Comparison of ENCODE assay signal across 1 cellular context in genomic region chr12:52925717-52926595, GRCh38.
TF ChIP-seq lines count a peak whose summit lies in the region.

No MANE protein-coding gene starts in this region.

TF ChIP-seq in HepG2, 621 proteins besides CTCF, POLR2A, EP300 and RAD21 (continued from another document and continues in another):
- TF ChIP-seq, protein P1, sequence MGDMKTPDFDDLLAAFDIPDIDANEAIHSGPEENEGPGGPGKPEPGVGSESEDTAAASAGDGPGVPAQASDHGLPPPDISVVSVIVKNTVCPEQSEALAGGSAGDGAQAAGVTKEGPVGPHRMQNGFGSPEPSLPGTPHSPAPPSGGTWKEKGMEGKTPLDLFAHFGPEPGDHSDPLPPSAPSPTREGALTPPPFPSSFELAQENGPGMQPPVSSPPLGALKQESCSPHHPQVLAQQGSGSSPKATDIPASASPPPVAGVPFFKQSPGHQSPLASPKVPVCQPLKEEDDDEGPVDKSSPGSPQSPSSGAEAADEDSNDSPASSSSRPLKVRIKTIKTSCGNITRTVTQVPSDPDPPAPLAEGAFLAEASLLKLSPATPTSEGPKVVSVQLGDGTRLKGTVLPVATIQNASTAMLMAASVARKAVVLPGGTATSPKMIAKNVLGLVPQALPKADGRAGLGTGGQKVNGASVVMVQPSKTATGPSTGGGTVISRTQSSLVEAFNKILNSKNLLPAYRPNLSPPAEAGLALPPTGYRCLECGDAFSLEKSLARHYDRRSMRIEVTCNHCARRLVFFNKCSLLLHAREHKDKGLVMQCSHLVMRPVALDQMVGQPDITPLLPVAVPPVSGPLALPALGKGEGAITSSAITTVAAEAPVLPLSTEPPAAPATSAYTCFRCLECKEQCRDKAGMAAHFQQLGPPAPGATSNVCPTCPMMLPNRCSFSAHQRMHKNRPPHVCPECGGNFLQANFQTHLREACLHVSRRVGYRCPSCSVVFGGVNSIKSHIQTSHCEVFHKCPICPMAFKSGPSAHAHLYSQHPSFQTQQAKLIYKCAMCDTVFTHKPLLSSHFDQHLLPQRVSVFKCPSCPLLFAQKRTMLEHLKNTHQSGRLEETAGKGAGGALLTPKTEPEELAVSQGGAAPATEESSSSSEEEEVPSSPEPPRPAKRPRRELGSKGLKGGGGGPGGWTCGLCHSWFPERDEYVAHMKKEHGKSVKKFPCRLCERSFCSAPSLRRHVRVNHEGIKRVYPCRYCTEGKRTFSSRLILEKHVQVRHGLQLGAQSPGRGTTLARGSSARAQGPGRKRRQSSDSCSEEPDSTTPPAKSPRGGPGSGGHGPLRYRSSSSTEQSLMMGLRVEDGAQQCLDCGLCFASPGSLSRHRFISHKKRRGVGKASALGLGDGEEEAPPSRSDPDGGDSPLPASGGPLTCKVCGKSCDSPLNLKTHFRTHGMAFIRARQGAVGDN (CRISPR knock-in tag; IDR thresholded peaks at IDR 0.05), result peak; percentile 68
- TF ChIP-seq ZSCAN25 (CRISPR knock-in tag; IDR thresholded peaks at IDR 0.05) (no peak), ZNF282 (IDR thresholded peaks at IDR 0.05; ENCODE audit: partially characterized antibody) (no peak), IKZF5 (CRISPR knock-in tag; IDR thresholded peaks at IDR 0.05) (no peak), FOXM1 (CRISPR knock-in tag; IDR thresholded peaks at IDR 0.05) (no peak), ZFP62 (CRISPR knock-in tag; IDR thresholded peaks at IDR 0.05) (no peak), ZNF776 (CRISPR knock-in tag; IDR thresholded peaks at IDR 0.05) (no peak), ZBTB37 (CRISPR knock-in tag; IDR thresholded peaks at IDR 0.05) (no peak), ZNF160 (CRISPR knock-in tag; IDR thresholded peaks at IDR 0.05) (no peak), ZNF230 (CRISPR knock-in tag; IDR thresholded peaks at IDR 0.05) (no peak), ZNF713 (CRISPR knock-in tag; IDR thresholded peaks at IDR 0.05) (no peak), SIN3B (IDR thresholded peaks at IDR 0.05; ENCODE audit: low read length) (0 out of 2 replicates have a peak, but pooled peaks have one; percentile 6), MTF1 (CRISPR knock-in tag; IDR thresholded peaks at IDR 0.05) (no peak), BCL6 (CRISPR knock-in tag; IDR thresholded peaks at IDR 0.05) (peak; percentile 64; the same call in 1 of the 2 replicates), ZNF441 (CRISPR knock-in tag; IDR thresholded peaks at IDR 0.05; ENCODE audit: borderline replicate concordance) (no peak), HMG20B (CRISPR knock-in tag; conservative IDR thresholded peaks at IDR 0.05) (no peak), ZNF331 (CRISPR knock-in tag; IDR thresholded peaks at IDR 0.05) (0 out of 2 replicates have a peak, but pooled peaks have one; percentile 12), XBP1 (CRISPR knock-in tag; IDR thresholded peaks at IDR 0.05) (no peak), MEF2D (CRISPR knock-in tag; IDR thresholded peaks at IDR 0.05) (0 out of 2 replicates have a peak, but pooled peaks have one; percentile 41), MYNN (CRISPR knock-in tag; IDR thresholded peaks at IDR 0.05; ENCODE audit: low read depth) (no peak), ZNF530 (CRISPR knock-in tag; IDR thresholded peaks at IDR 0.05; ENCODE audit: low read depth) (no peak), MTA3 (CRISPR knock-in tag; IDR thresholded peaks at IDR 0.05) (no peak), ATF6 (CRISPR knock-in tag; conservative IDR thresholded peaks at IDR 0.05) (no peak), ZNF644 (CRISPR knock-in tag; IDR thresholded peaks at IDR 0.05; ENCODE audit: low read depth) (no peak)
- TF ChIP-seq, protein P2, sequence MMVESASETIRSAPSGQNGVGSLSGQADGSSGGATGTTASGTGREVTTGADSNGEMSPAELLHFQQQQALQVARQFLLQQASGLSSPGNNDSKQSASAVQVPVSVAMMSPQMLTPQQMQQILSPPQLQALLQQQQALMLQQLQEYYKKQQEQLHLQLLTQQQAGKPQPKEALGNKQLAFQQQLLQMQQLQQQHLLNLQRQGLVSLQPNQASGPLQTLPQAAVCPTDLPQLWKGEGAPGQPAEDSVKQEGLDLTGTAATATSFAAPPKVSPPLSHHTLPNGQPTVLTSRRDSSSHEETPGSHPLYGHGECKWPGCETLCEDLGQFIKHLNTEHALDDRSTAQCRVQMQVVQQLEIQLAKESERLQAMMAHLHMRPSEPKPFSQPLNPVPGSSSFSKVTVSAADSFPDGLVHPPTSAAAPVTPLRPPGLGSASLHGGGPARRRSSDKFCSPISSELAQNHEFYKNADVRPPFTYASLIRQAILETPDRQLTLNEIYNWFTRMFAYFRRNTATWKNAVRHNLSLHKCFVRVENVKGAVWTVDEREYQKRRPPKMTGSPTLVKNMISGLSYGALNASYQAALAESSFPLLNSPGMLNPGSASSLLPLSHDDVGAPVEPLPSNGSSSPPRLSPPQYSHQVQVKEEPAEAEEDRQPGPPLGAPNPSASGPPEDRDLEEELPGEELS (CRISPR knock-in tag; IDR thresholded peaks at IDR 0.05), result peak; percentile 49; the same call in 1 of the 2 replicates
- TF ChIP-seq, protein P3, sequence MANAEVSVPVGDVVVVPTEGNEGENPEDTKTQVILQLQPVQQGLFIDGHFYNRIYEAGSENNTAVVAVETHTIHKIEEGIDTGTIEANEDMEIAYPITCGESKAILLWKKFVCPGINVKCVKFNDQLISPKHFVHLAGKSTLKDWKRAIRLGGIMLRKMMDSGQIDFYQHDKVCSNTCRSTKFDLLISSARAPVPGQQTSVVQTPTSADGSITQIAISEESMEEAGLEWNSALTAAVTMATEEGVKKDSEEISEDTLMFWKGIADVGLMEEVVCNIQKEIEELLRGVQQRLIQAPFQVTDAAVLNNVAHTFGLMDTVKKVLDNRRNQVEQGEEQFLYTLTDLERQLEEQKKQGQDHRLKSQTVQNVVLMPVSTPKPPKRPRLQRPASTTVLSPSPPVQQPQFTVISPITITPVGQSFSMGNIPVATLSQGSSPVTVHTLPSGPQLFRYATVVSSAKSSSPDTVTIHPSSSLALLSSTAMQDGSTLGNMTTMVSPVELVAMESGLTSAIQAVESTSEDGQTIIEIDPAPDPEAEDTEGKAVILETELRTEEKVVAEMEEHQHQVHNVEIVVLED (CRISPR knock-in tag; IDR thresholded peaks at IDR 0.05; ENCODE audit: borderline replicate concordance), result no peak
- TF ChIP-seq, protein P4, sequence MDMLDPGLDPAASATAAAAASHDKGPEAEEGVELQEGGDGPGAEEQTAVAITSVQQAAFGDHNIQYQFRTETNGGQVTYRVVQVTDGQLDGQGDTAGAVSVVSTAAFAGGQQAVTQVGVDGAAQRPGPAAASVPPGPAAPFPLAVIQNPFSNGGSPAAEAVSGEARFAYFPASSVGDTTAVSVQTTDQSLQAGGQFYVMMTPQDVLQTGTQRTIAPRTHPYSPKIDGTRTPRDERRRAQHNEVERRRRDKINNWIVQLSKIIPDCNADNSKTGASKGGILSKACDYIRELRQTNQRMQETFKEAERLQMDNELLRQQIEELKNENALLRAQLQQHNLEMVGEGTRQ (IDR thresholded peaks at IDR 0.05; ENCODE audit: low read depth, low read length), result no peak
- TF ChIP-seq, protein P4 (CRISPR knock-in tag; IDR thresholded peaks at IDR 0.05; ENCODE audit: borderline replicate concordance), result no peak
- TF ChIP-seq, protein P5, sequence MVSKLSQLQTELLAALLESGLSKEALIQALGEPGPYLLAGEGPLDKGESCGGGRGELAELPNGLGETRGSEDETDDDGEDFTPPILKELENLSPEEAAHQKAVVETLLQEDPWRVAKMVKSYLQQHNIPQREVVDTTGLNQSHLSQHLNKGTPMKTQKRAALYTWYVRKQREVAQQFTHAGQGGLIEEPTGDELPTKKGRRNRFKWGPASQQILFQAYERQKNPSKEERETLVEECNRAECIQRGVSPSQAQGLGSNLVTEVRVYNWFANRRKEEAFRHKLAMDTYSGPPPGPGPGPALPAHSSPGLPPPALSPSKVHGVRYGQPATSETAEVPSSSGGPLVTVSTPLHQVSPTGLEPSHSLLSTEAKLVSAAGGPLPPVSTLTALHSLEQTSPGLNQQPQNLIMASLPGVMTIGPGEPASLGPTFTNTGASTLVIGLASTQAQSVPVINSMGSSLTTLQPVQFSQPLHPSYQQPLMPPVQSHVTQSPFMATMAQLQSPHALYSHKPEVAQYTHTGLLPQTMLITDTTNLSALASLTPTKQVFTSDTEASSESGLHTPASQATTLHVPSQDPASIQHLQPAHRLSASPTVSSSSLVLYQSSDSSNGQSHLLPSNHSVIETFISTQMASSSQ (IDR thresholded peaks at IDR 0.05; ENCODE audit: low read depth), result no peak
- TF ChIP-seq, protein P5 (CRISPR knock-in tag; IDR thresholded peaks at IDR 0.05; ENCODE audit: borderline replicate concordance), result peak; percentile 53; the same call in 1 of the 2 replicates
- TF ChIP-seq, protein P6, sequence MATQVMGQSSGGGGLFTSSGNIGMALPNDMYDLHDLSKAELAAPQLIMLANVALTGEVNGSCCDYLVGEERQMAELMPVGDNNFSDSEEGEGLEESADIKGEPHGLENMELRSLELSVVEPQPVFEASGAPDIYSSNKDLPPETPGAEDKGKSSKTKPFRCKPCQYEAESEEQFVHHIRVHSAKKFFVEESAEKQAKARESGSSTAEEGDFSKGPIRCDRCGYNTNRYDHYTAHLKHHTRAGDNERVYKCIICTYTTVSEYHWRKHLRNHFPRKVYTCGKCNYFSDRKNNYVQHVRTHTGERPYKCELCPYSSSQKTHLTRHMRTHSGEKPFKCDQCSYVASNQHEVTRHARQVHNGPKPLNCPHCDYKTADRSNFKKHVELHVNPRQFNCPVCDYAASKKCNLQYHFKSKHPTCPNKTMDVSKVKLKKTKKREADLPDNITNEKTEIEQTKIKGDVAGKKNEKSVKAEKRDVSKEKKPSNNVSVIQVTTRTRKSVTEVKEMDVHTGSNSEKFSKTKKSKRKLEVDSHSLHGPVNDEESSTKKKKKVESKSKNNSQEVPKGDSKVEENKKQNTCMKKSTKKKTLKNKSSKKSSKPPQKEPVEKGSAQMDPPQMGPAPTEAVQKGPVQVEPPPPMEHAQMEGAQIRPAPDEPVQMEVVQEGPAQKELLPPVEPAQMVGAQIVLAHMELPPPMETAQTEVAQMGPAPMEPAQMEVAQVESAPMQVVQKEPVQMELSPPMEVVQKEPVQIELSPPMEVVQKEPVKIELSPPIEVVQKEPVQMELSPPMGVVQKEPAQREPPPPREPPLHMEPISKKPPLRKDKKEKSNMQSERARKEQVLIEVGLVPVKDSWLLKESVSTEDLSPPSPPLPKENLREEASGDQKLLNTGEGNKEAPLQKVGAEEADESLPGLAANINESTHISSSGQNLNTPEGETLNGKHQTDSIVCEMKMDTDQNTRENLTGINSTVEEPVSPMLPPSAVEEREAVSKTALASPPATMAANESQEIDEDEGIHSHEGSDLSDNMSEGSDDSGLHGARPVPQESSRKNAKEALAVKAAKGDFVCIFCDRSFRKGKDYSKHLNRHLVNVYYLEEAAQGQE (IDR thresholded peaks at IDR 0.05; ENCODE audit: borderline replicate concordance in 1 of 2, low read depth in 1 of 2, low read length in 2 of 2), result no peak
- TF ChIP-seq, protein P7, sequence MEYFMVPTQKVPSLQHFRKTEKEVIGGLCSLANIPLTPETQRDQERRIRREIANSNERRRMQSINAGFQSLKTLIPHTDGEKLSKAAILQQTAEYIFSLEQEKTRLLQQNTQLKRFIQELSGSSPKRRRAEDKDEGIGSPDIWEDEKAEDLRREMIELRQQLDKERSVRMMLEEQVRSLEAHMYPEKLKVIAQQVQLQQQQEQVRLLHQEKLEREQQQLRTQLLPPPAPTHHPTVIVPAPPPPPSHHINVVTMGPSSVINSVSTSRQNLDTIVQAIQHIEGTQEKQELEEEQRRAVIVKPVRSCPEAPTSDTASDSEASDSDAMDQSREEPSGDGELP (IDR thresholded peaks at IDR 0.05; ENCODE audit: borderline replicate concordance, low read depth), result peak; percentile 48; the same call in 1 of the 2 replicates
